Comparison of ENCODE assay signal across 1 cellular context in genomic region chr13:75512253-75512652, GRCh38.
TF ChIP-seq lines count a peak whose summit lies in the region.

No MANE protein-coding gene starts in this region.

TF ChIP-seq in SK-N-SH, 30 proteins besides CTCF, POLR2A, EP300 and RAD21 (continued from another document):
- peak; percentile 57; the same call in 1 of the 2 replicates for TF ChIP-seq REST (IDR thresholded peaks at IDR 0.05; ENCODE audit: low read depth, low read length)
- TF ChIP-seq JUND (IDR thresholded peaks at IDR 0.05) = no peak
- no peak for TF ChIP-seq FOXM1 (IDR thresholded peaks at IDR 0.05; ENCODE audit: low read depth)
- TF ChIP-seq RFX5 (IDR thresholded peaks at IDR 0.05; ENCODE audit: low read length) = no peak
- no peak for TF ChIP-seq USF2 (IDR thresholded peaks at IDR 0.05; ENCODE audit: borderline replicate concordance, low read depth, low read length)
- no peak for TF ChIP-seq EZH2phosphoT487 (IDR thresholded peaks at IDR 0.05; ENCODE audit: borderline replicate concordance, low read depth)
- TF ChIP-seq ZBTB33 (IDR thresholded peaks at IDR 0.05; ENCODE audit: borderline replicate concordance, low read depth) = no peak
- peak; percentile 73 for TF ChIP-seq TCF12 (IDR thresholded peaks at IDR 0.05)
